In the genomic region with DNA sequence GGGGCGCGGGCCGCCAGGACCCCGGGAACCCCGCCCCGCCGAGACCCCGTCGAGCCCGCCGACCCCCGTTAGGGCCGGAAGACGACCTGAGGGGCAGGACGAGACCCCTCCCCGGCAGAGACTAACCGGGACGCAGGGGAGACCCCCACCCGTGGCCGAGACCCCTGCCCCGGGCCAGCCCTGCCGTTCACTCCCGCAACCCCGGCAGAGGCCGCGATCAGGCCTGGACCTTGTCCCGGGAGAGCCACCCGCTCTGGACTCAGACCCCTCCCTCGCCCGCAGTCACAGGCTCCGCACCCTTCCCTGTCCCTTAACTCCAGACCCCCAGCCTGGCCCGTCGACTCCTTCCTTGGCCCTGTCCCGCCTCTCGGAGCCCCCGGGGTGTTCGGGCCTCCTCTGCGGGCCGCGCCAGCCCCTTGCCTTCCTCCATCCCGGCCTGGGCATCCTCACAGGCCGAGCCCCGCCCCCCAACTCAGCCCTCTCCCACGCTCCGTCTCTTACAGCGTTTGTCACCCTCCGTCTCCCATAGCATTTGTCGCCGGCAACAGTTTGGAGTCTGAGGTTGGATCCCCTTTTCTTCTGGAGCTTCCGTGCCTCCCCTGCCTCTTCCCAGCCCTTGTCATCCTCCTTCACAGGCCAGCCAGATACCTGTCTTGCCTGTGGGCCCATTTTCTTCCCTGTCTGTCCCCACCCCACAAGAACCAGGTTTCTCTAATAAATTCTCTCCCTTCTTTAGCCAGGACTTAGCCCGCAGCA, we compare ENCODE assay signal across 8 cellular contexts. TPM values are rescaled to one million over a fixed set of nuclear protein-coding genes. Genes with fewer than 3 reads are reported as not detected.
DNase-seq lines count a peak whose midpoint lies in the region; ATAC-seq, FAIRE-seq and TF ChIP-seq lines count a peak whose summit lies in the region.

No MANE protein-coding gene starts in this region.

- peak overlapping the region; percentile 67 for H3K27ac ChIP-seq in C4-2B

- peaks cover 40% of the 10 kb centered on the region for H3K4me1 Mint-ChIP-seq in activated naive CD8-positive, alpha-beta T cell treated with anti-CD3 and anti-CD28 coated beads, Interleukin-2, amount 50 U/mL, for 24 hours
- peaks cover 31 to 50% of the 10 kb centered on the region in 2 donors for H3K4me1 Mint-ChIP-seq in immature natural killer cell

- no peaks in the 10 kb centered on the region for H3K36me3 Mint-ChIP-seq in activated naive CD8-positive, alpha-beta T cell treated with anti-CD3 and anti-CD28 coated beads, Interleukin-2, amount 50 U/mL, for 24 hours (ENCODE audit: low read depth)
- H3K36me3 Mint-ChIP-seq in immature natural killer cell = no peaks in the 10 kb centered on the region

- TF ChIP-seq CTCF in C4-2B (conservative IDR thresholded peaks at IDR 0.05) = no peak

- peak overlapping the region; percentile 87 for H3K4me3 Mint-ChIP-seq in activated naive CD8-positive, alpha-beta T cell treated with anti-CD3 and anti-CD28 coated beads, Interleukin-2, amount 50 U/mL, for 24 hours
- peak overlapping the region; percentile 76 to 80 (median 79) for H3K4me3 Mint-ChIP-seq in immature natural killer cell

- ATAC-seq in activated naive CD8-positive, alpha-beta T cell treated with anti-CD3 and anti-CD28 coated beads, Interleukin-2, amount 50 U/mL, for 24 hours = no peak
- ATAC-seq in stimulated activated naive CD8-positive, alpha-beta T cell treated with anti-CD3 and anti-CD28 coated beads, Interleukin-15, Interleukin-2, amounts not matched to agents 100 U/mL and 50 U/mL, for 24 hours = no peak
- ATAC-seq in GM18511 (IDR thresholded peaks at IDR 0.05; ENCODE audit: unreplicated experiment) = no peak

- DNase-seq in HTR-8/SVneo (ENCODE audit: insufficient read length, low spot score) (no peak), immature natural killer cell (no peak), NAMALWA (ENCODE audit: low spot score) (no peak), NCI-H1694 treated with DMSO at 0.1 percent for 48 hours (lab: John Stamatoyannopoulos, UW) (no peak)
- DNase-seq in activated naive CD8-positive, alpha-beta T cell treated with anti-CD3 and anti-CD28 coated beads, Interleukin-2, amount 50 U/mL, for 24 hours = peak; percentile 61
- peak; percentile 65 for DNase-seq in stimulated activated naive CD8-positive, alpha-beta T cell treated with anti-CD3 and anti-CD28 coated beads, Interleukin-15, Interleukin-2, amounts not matched to agents 100 U/mL and 50 U/mL, for 24 hours

- H3K27me3 Mint-ChIP-seq in activated naive CD8-positive, alpha-beta T cell treated with anti-CD3 and anti-CD28 coated beads, Interleukin-2, amount 50 U/mL, for 24 hours = no peaks in the 10 kb centered on the region
- H3K27me3 Mint-ChIP-seq in immature natural killer cell (ENCODE audit: low read depth in 3 of 3) = peaks cover 0 to 5% (median 4%) of the 10 kb centered on the region in 3 donors

- no peaks in the 10 kb centered on the region for H3K9me3 Mint-ChIP-seq in activated naive CD8-positive, alpha-beta T cell treated with anti-CD3 and anti-CD28 coated beads, Interleukin-2, amount 50 U/mL, for 24 hours
- H3K9me3 Mint-ChIP-seq in immature natural killer cell = no peaks in the 10 kb centered on the region

- FAIRE-seq in HTR-8/SVneo (lab: Jason Lieb, UNC) = peak; percentile 78

- peak overlapping the region; percentile 82 for H3K27ac Mint-ChIP-seq in activated naive CD8-positive, alpha-beta T cell treated with anti-CD3 and anti-CD28 coated beads, Interleukin-2, amount 50 U/mL, for 24 hours
- peak overlapping the region in 4 of 6 donors; percentile 53 to 84 (median 71) for H3K27ac Mint-ChIP-seq in immature natural killer cell

RNA-seq across cellular contexts. Expression of a gene that starts 0.6 kb away (rescaled TPM):
- 10 to 100 TPM; 18.9 to 26.6 (median 24.1) TPM for polyA plus RNA-seq in immature natural killer cell

RNA-seq across cellular contexts. Expression of a gene that starts 14.1 kb away (rescaled TPM):
- not detected for polyA plus RNA-seq in immature natural killer cell

RNA-seq across cellular contexts. Expression of a gene that starts 15.8 kb away (rescaled TPM):
- 100 to 1,000 TPM; 124 to 171 (median 132) TPM for polyA plus RNA-seq in immature natural killer cell

RNA-seq across cellular contexts. Expression of a gene that starts 16.3 kb away (rescaled TPM):
- polyA plus RNA-seq in immature natural killer cell = 1 to 10 TPM in 1 of 3 donors, under 1 TPM in 2; 0.48 to 1.3 (median 0.73) TPM

RNA-seq across cellular contexts. Expression of a gene that starts 20.6 kb away (rescaled TPM):
- not detected for polyA plus RNA-seq in immature natural killer cell

Comparison
In these comparisons a context has a peak if more than half of its experiments do, and no peak if none do; other contexts are left out.
1. DNase-seq: peak in activated naive CD8-positive, alpha-beta T cell treated with anti-CD3 and anti-CD28 coated beads, Interleukin-2, amount 50 U/mL, for 24 hours (single experiment) and stimulated activated naive CD8-positive, alpha-beta T cell treated with anti-CD3 and anti-CD28 coated beads, Interleukin-15, Interleukin-2, amounts not matched to agents 100 U/mL and 50 U/mL, for 24 hours (single experiment); none in HTR-8/SVneo (single experiment), immature natural killer cell (0 of 3), NAMALWA (single experiment) and NCI-H1694 treated with DMSO at 0.1 percent for 48 hours (single experiment).